Comparison of ENCODE assay signal across 1 cellular context in genomic region chr19:58279042-58279924, GRCh38.
A peak's percentile ranks its signal among the peaks of the same experiment; 100 is the strongest.
TF ChIP-seq lines count a peak whose summit lies in the region.

No MANE protein-coding gene starts in this region.

TF ChIP-seq in H1, 55 proteins besides CTCF, POLR2A, EP300 and RAD21 (continued from another document):
- TF ChIP-seq TAF7 (optimal IDR thresholded peaks at IDR 0.05; ENCODE audit: borderline replicate concordance, low read depth, low read length) (peak; percentile 4), CHD7 (IDR thresholded peaks at IDR 0.05; ENCODE audit: insufficient replicate concordance, low read length) (no peak), NANOG (IDR thresholded peaks at IDR 0.05; ENCODE audit: insufficient read depth, low read depth, low read length, poor library complexity, severe bottlenecking) (no peak), KDM4A (IDR thresholded peaks at IDR 0.05; ENCODE audit: low read depth, low read length, severe bottlenecking) (peak; percentile 79), POLR2AphosphoS5 (IDR thresholded peaks at IDR 0.05; ENCODE audit: low read depth, low read length) (0 out of 2 replicates have a peak, but pooled peaks have one; percentile 47), RBBP5 (IDR thresholded peaks at IDR 0.05; ENCODE audit: borderline replicate concordance, low read depth, low read length) (peak; percentile 13; the same call in 1 of the 2 replicates), MAX (IDR thresholded peaks at IDR 0.05) (peak; percentile 75), ASH2L (IDR thresholded peaks at IDR 0.05; ENCODE audit: low read length) (peak; percentile 45), TBP (IDR thresholded peaks at IDR 0.05; ENCODE audit: low read depth, low read length) (no peak)
